ENCODE assay signal across 12 cellular contexts in genomic region chr5:33049845-33050244, GRCh38.
DNase-seq lines count a peak whose midpoint lies in the region; ATAC-seq and TF ChIP-seq lines count a peak whose summit lies in the region.
"Had no signal": no experiment of that assay in that cellular context is flagged by ENCODE, and none has a peak within 500 bp of the region (broad histone marks: within the 10 kb centered on the region; RNA-seq: fewer than 3 reads in every experiment).

No MANE protein-coding gene starts in this region.

- H3K9me3 ChIP-seq in MG63 (peaks cover 8% of the 10 kb centered on the region), mesenchymal stem cell (ENCODE audit: control insufficient read depth, low read length) (peaks cover 11% of the 10 kb centered on the region)

- H3K14ac ChIP-seq in mesenchymal stem cell (ENCODE audit: low read length in 2 of 2) = peak overlapping the region in 1 of 2 experiments; percentile 94

- no peaks in the 10 kb centered on the region for H3K36me3 ChIP-seq in MG63
- H3K36me3 ChIP-seq in mesenchymal stem cell (ENCODE audit: control insufficient read depth in 1 of 2, insufficient read depth in 2 of 2, low read depth in 1 of 2, low read length in 2 of 2) = no peaks in the 10 kb centered on the region
- H3K36me3 ChIP-seq: gastrocnemius medialis had no signal

- H2BK15ac ChIP-seq in mesenchymal stem cell (ENCODE audit: low read depth, poor library complexity, severe bottlenecking) = no peak overlapping the region

- H4K91ac ChIP-seq in mesenchymal stem cell (ENCODE audit: low read length) = peak overlapping the region; percentile 61

- no peaks in the 10 kb centered on the region for H3K79me1 ChIP-seq in mesenchymal stem cell (replicated peaks; ENCODE audit: low read length, poor library complexity, severe bottlenecking)

- H3K4me3 Mint-ChIP-seq in chondrocyte (ENCODE audit: unreplicated experiment) = no peak overlapping the region
- no peak overlapping the region for H3K4me3 Mint-ChIP-seq in CD14-positive monocyte
- no peak overlapping the region for H3K4me3 Mint-ChIP-seq in activated CD8-positive, alpha-beta T cell treated with anti-CD3 and anti-CD28 coated beads for 36 hours

- H3K9me3 Mint-ChIP-seq in chondrocyte (ENCODE audit: low read depth) (peaks cover 26% of the 10 kb centered on the region), CD14-positive monocyte (peaks cover 5 to 14% (median 5%) of the 10 kb centered on the region in 7 donors)
- peaks cover 2% of the 10 kb centered on the region for H3K9me3 Mint-ChIP-seq in activated CD8-positive, alpha-beta T cell treated with anti-CD3 and anti-CD28 coated beads for 36 hours

- CTCF ChIA-PET in activated CD8-positive, alpha-beta T cell treated with anti-CD3 and anti-CD28 coated beads for 36 hours (lab: Charles Lee) = no interaction called here

- H3K4me2 ChIP-seq in mesenchymal stem cell (ENCODE audit: low read length, poor library complexity, severe bottlenecking) = no peak overlapping the region

- peak overlapping the region; percentile 81 for H3K27ac Mint-ChIP-seq in chondrocyte (ENCODE audit: unreplicated experiment)
- H3K27ac Mint-ChIP-seq in CD14-positive monocyte = peak overlapping the region in 1 of 7 donors; percentile 21
- H3K27ac Mint-ChIP-seq in activated CD8-positive, alpha-beta T cell treated with anti-CD3 and anti-CD28 coated beads for 36 hours = no peak overlapping the region
- H3K27ac Mint-ChIP-seq: activated naive CD4-positive, alpha-beta T cell treated with anti-CD3 and anti-CD28 coated beads, Interleukin-2, amount 50 U/mL, for 72 hours had no signal

- TF ChIP-seq CTCF in AG10803 (conservative IDR thresholded peaks at IDR 0.05; ENCODE audit: low read length) (no peak), chondrocyte (IDR thresholded peaks at IDR 0.05) (no peak), CD14-positive monocyte (IDR thresholded peaks at IDR 0.05) (no peak)
- TF ChIP-seq CTCF in activated CD8-positive, alpha-beta T cell treated with anti-CD3 and anti-CD28 coated beads for 36 hours (IDR thresholded peaks at IDR 0.05) = no peak

- peak overlapping the region; percentile 44 to 97 for H2BK12ac ChIP-seq in mesenchymal stem cell (ENCODE audit: low read length in 2 of 2)

- H3K4me3 ChIP-seq in AG10803 (ENCODE audit: low read length) = no peak overlapping the region
- H3K4me3 ChIP-seq in MG63 = no peak overlapping the region
- H3K4me3 ChIP-seq in mesenchymal stem cell (ENCODE audit: insufficient read depth in 1 of 2, low read depth in 1 of 2, low read length in 2 of 2) = peak overlapping the region in 1 of 2 experiments; percentile 36
- H3K4me3 ChIP-seq: gastrocnemius medialis had no signal

- H2BK120ac ChIP-seq in mesenchymal stem cell (ENCODE audit: low read depth, low read length) = no peak overlapping the region

- H3K23ac ChIP-seq in mesenchymal stem cell (ENCODE audit: low read length in 2 of 2) = peak overlapping the region in 1 of 2 experiments; percentile 53

- peaks cover 16% of the 10 kb centered on the region for H3K4me1 ChIP-seq in mesenchymal stem cell (ENCODE audit: control insufficient read depth, insufficient read depth, low read depth, low read length)
- H3K4me1 ChIP-seq: Caco-2, gastrocnemius medialis had no signal

- H2AK5ac ChIP-seq in mesenchymal stem cell (ENCODE audit: low read length, severe bottlenecking) = peak overlapping the region; percentile 76

- intact Hi-C loops in CD14-positive monocyte (cut with micrococcal nuclease) = no loop called here
- intact Hi-C loops in activated CD8-positive, alpha-beta T cell treated with anti-CD3 and anti-CD28 coated beads for 36 hours (cut with micrococcal nuclease) = no loop called here

- H3K4me1 Mint-ChIP-seq in chondrocyte (ENCODE audit: low read depth) (peaks cover 48% of the 10 kb centered on the region), CD14-positive monocyte (no peaks in the 10 kb centered on the region)
- no peaks in the 10 kb centered on the region for H3K4me1 Mint-ChIP-seq in activated CD8-positive, alpha-beta T cell treated with anti-CD3 and anti-CD28 coated beads for 36 hours (ENCODE audit: low read depth)

- H2AFZ ChIP-seq in mesenchymal stem cell (ENCODE audit: low read depth, low read length) = no peak overlapping the region

- peak overlapping the region; percentile 73 for H4K8ac ChIP-seq in mesenchymal stem cell (ENCODE audit: low read length)

- peak overlapping the region; percentile 47 to 70 for H3K18ac ChIP-seq in mesenchymal stem cell (ENCODE audit: low read depth in 1 of 2, low read length in 2 of 2)

- ATAC-seq in HG02588 (IDR thresholded peaks at IDR 0.05; ENCODE audit: unreplicated experiment) (no peak), HG03108 (IDR thresholded peaks at IDR 0.05; ENCODE audit: unreplicated experiment) (no peak)
- no peak for ATAC-seq in activated CD8-positive, alpha-beta T cell treated with anti-CD3 and anti-CD28 coated beads for 36 hours
- ATAC-seq: activated naive CD4-positive, alpha-beta T cell treated with anti-CD3 and anti-CD28 coated beads, Interleukin-2, amount 50 U/mL, for 72 hours; gastrocnemius medialis had no signal

- no peaks in the 10 kb centered on the region for H3K27me3 ChIP-seq in MG63
- H3K27me3 ChIP-seq in mesenchymal stem cell (ENCODE audit: control insufficient read depth in 1 of 2, insufficient read depth in 1 of 2, low read length in 2 of 2) = no peaks in the 10 kb centered on the region
- H3K27me3 ChIP-seq: gastrocnemius medialis had no signal

- peak overlapping the region; percentile 29 for H3K27ac ChIP-seq in mesenchymal stem cell (ENCODE audit: low read length, poor library complexity, severe bottlenecking)
- H3K27ac ChIP-seq: gastrocnemius medialis had no signal

- WGBS in mesenchymal stem cell = 34% methylated on average over 2 of the region's 2 CpGs

- H3K36me3 Mint-ChIP-seq in chondrocyte (ENCODE audit: low read depth) (peaks cover 14% of the 10 kb centered on the region), CD14-positive monocyte (no peaks in the 10 kb centered on the region)
- H3K36me3 Mint-ChIP-seq in activated CD8-positive, alpha-beta T cell treated with anti-CD3 and anti-CD28 coated beads for 36 hours (ENCODE audit: low read depth) = no peaks in the 10 kb centered on the region
- H3K36me3 Mint-ChIP-seq: activated naive CD4-positive, alpha-beta T cell treated with anti-CD3 and anti-CD28 coated beads, Interleukin-2, amount 50 U/mL, for 72 hours had no signal

- POLR2A ChIA-PET in activated CD8-positive, alpha-beta T cell treated with anti-CD3 and anti-CD28 coated beads for 36 hours (lab: Charles Lee) = no interaction called here

- DNase-seq in AG10803 (ENCODE audit: low read depth) (peak; percentile 87), MG63 (peak; percentile 93), chondrocyte (ENCODE audit: low spot score) (no peak), mesenchymal stem cell (peak; percentile 89), CD14-positive monocyte (ENCODE audit: low spot score) (no peak)
- DNase-seq in activated CD8-positive, alpha-beta T cell treated with anti-CD3 and anti-CD28 coated beads for 36 hours = no peak
- DNase-seq: Caco-2, gastrocnemius medialis, substantia nigra had no signal

- H3K9ac ChIP-seq in mesenchymal stem cell (ENCODE audit: low read length) = no peak overlapping the region

- peak overlapping the region in 1 of 2 experiments; percentile 29 for H3K4ac ChIP-seq in mesenchymal stem cell (ENCODE audit: low read depth in 1 of 2, low read length in 2 of 2)

- no peaks in the 10 kb centered on the region for H3K27me3 Mint-ChIP-seq in chondrocyte (ENCODE audit: low read depth)
- H3K27me3 Mint-ChIP-seq in CD14-positive monocyte (ENCODE audit: low read depth in 3 of 3) = peaks cover 0 to 2% (median 0%) of the 10 kb centered on the region in 3 donors
- H3K27me3 Mint-ChIP-seq in activated CD8-positive, alpha-beta T cell treated with anti-CD3 and anti-CD28 coated beads for 36 hours = no peaks in the 10 kb centered on the region

- no peak overlapping the region for H2BK5ac ChIP-seq in mesenchymal stem cell (ENCODE audit: low read depth, low read length, poor library complexity, severe bottlenecking)

Comparison
In these comparisons a context has a peak if more than half of its experiments do, and no peak if none do; other contexts are left out.
1. DNase-seq: peak in AG10803 (single experiment), MG63 (single experiment) and mesenchymal stem cell (single experiment); none in chondrocyte (single experiment), CD14-positive monocyte (single experiment) and activated CD8-positive, alpha-beta T cell treated with anti-CD3 and anti-CD28 coated beads for 36 hours (single experiment).